In the genomic region with DNA sequence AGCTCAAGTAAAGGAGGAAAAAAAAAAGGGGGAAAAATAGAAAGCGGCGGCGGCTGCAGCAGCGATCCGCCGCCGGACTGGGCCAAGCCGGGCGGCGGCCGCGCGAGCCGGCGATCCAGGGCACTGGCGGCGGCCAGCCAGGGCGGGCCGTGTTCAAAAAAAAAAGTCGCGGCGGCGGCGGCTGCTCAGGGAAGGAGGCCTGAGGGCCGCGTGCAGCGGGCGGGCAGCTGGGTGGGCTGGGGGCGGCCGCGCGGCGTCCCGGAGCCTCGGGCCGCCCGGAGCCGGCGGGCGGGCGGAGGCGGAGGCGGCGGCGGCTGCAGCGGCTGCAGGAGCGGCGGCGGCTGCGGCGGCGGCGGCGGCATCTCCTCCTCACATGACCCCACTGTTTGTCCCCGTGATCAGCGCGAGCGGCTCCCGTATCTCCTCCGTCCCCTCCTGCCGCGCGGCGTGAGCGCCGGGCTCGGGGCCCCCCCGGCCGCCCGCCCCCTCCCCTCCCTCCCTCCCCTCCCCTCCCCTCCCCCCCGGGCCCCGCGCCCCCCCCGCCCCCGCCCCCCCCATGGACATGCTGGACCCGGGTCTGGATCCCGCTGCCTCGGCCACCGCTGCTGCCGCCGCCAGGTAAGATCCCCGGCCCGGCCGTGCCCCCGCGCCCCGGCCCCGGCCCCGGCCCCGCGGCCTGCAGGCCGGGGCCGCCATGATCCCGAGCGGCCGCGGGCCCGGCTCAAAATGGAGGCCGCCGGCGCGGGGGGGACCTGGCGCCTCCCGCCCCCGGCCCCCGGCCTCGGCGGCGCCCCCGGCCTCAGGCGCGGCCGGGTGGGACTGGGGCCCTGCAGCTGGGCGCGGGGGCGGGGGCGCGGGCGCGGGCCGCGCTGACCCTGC, we compare ENCODE assay signal across 8 cellular contexts. TPM values are rescaled to one million over a fixed set of nuclear protein-coding genes. Genes with fewer than 3 reads are reported as not detected.
A peak's percentile ranks its signal among the peaks of the same experiment; 100 is the strongest.
DNase-seq lines count a peak whose midpoint lies in the region; ATAC-seq and TF ChIP-seq lines count a peak whose summit lies in the region.

A gene with protein sequence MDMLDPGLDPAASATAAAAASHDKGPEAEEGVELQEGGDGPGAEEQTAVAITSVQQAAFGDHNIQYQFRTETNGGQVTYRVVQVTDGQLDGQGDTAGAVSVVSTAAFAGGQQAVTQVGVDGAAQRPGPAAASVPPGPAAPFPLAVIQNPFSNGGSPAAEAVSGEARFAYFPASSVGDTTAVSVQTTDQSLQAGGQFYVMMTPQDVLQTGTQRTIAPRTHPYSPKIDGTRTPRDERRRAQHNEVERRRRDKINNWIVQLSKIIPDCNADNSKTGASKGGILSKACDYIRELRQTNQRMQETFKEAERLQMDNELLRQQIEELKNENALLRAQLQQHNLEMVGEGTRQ (plus strand): TSS at position 417 of the 879 bp plus-strand sequence. CDS start 140 bp downstream, at position 557.

- peak within 1 kb of the TSS; percentile 86 for H3K9ac ChIP-seq in neural cell (ENCODE audit: low read length)

- peaks cover 33% of the 10 kb centered on the region for H3K36me3 ChIP-seq in RWPE2 (ENCODE audit: low read depth)
- no peaks in the 10 kb centered on the region for H3K36me3 ChIP-seq in neural cell (ENCODE audit: insufficient read depth, low read length)
- peaks cover 0 to 14% (median 5%) of the 10 kb centered on the region in 4 donors for H3K36me3 ChIP-seq in transverse colon

- H3K4me1 ChIP-seq in RWPE2 (ENCODE audit: insufficient read depth, poor library complexity, severe bottlenecking) (no peaks in the 10 kb centered on the region), foreskin keratinocyte (no peaks in the 10 kb centered on the region), transverse colon (peaks cover 0 to 36% (median 14%) of the 10 kb centered on the region in 4 donors)

- peaks cover 5% of the 10 kb centered on the region for H3K27me3 Mint-ChIP-seq in IgD-negative memory B cell
- no peaks in the 10 kb centered on the region for H3K27me3 Mint-ChIP-seq in activated naive CD4-positive, alpha-beta T cell treated with anti-CD3 and anti-CD28 coated beads for 36 hours (ENCODE audit: low read depth)

- no peaks in the 10 kb centered on the region for H3K9me3 Mint-ChIP-seq in IgD-negative memory B cell
- no peaks in the 10 kb centered on the region for H3K9me3 Mint-ChIP-seq in activated naive CD4-positive, alpha-beta T cell treated with anti-CD3 and anti-CD28 coated beads for 36 hours

- H3K79me2 ChIP-seq in neural cell (replicated peaks; ENCODE audit: insufficient read depth, low read length): peaks cover 6% of the 10 kb centered on the region

- in situ Hi-C loops in transverse colon (cut with MboI; ENCODE audit: low pct_ligation_motif_present in 1 of 4, low pct_unique_long_range_greater_than_20kb in 1 of 4, low sequenced_read_pairs in 3 of 4): no loop called here

- H3K27ac ChIP-seq in RWPE2 (ENCODE audit: poor library complexity, severe bottlenecking): peak within 1 kb of the TSS; percentile 90
- H3K27ac ChIP-seq in foreskin keratinocyte: peak within 1 kb of the TSS; percentile 95
- peak within 1 kb of the TSS; percentile 81 for H3K27ac ChIP-seq in neural cell (ENCODE audit: low read length)
- peak within 1 kb of the TSS; percentile 95 to 99 (median 98) for H3K27ac ChIP-seq in transverse colon

- H3K36me3 Mint-ChIP-seq in IgD-negative memory B cell: peaks cover 2% of the 10 kb centered on the region
- peaks cover 22% of the 10 kb centered on the region for H3K36me3 Mint-ChIP-seq in activated naive CD4-positive, alpha-beta T cell treated with anti-CD3 and anti-CD28 coated beads for 36 hours (ENCODE audit: low read depth)

- intact Hi-C loops in activated naive CD4-positive, alpha-beta T cell treated with anti-CD3 and anti-CD28 coated beads for 36 hours (cut with micrococcal nuclease): loop anchor here (1.0 to 5.0 kb wide), 4 partner anchors 20 to 206 kb away; a partner anchor contains a TSS
- intact Hi-C loops in transverse colon (cut with DNase I; ENCODE audit: low total_unique reads): no loop called here

- H3K27ac Mint-ChIP-seq in IgD-negative memory B cell: peak within 1 kb of the TSS; percentile 78 to 98 (median 95)
- H3K27ac Mint-ChIP-seq in activated naive CD4-positive, alpha-beta T cell treated with anti-CD3 and anti-CD28 coated beads for 36 hours: peak within 1 kb of the TSS; percentile 94

- H3K4me1 Mint-ChIP-seq in IgD-negative memory B cell: peaks cover 25 to 36% (median 33%) of the 10 kb centered on the region in 3 donors
- H3K4me1 Mint-ChIP-seq in activated naive CD4-positive, alpha-beta T cell treated with anti-CD3 and anti-CD28 coated beads for 36 hours (ENCODE audit: low read depth): peaks cover 28% of the 10 kb centered on the region

- TF ChIP-seq EP300 in neural cell (conservative IDR thresholded peaks at IDR 0.05; ENCODE audit: poor library complexity, severe bottlenecking) (no peak), transverse colon (IDR thresholded peaks at IDR 0.05; ENCODE audit: low read depth) (no peak)

- no peak for TF ChIP-seq CTCF in RWPE2 (IDR thresholded peaks at IDR 0.05; ENCODE audit: poor library complexity, severe bottlenecking)
- no peak for TF ChIP-seq CTCF in foreskin keratinocyte (conservative IDR thresholded peaks at IDR 0.05)
- no peak for TF ChIP-seq CTCF in neural cell (IDR thresholded peaks at IDR 0.05; ENCODE audit: poor library complexity, severe bottlenecking)
- TF ChIP-seq CTCF in transverse colon (IDR thresholded peaks at IDR 0.05): no peak

- ATAC-seq in GM21423 (IDR thresholded peaks at IDR 0.05; ENCODE audit: unreplicated experiment) (peak; percentile 25), RWPE2 (ENCODE audit: low read depth) (no peak; the same call in 2 of the 3 replicates), foreskin keratinocyte (peak; percentile 8)

- H3F3A ChIP-seq in neural cell (ENCODE audit: insufficient read depth, low read length, poor library complexity, severe bottlenecking): no peaks in the 10 kb centered on the region

- DNase-seq in COLO668 (lab: John Stamatoyannopoulos, UW; ENCODE audit: unreplicated experiment) (peak; percentile 81), RWPE2 (ENCODE audit: low spot score) (peak; percentile 84), foreskin keratinocyte (peak in 1 of 2 donors; percentile 4), transverse colon (peak; percentile 80)
- peak; percentile 74 for DNase-seq in activated naive CD4-positive, alpha-beta T cell treated with anti-CD3 and anti-CD28 coated beads for 36 hours

- CTCF ChIA-PET in activated naive CD4-positive, alpha-beta T cell treated with anti-CD3 and anti-CD28 coated beads for 36 hours (lab: Charles Lee): no interaction called here

- peak within 1 kb of the TSS; percentile 98 for H3K4me3 ChIP-seq in RWPE2 (ENCODE audit: severe bottlenecking)
- peak within 1 kb of the TSS; percentile 94 for H3K4me3 ChIP-seq in neural cell (ENCODE audit: low read length)
- peak within 1 kb of the TSS; percentile 58 to 85 (median 76) for H3K4me3 ChIP-seq in transverse colon

- H2AFZ ChIP-seq in neural cell (ENCODE audit: low read depth, low read length): peak within 1 kb of the TSS; percentile 65

- H3K27me3 ChIP-seq in RWPE2 (ENCODE audit: insufficient read depth, poor library complexity, severe bottlenecking): no peaks in the 10 kb centered on the region
- H3K27me3 ChIP-seq in foreskin keratinocyte: no peaks in the 10 kb centered on the region
- no peaks in the 10 kb centered on the region for H3K27me3 ChIP-seq in neural cell (ENCODE audit: insufficient read depth, low read depth, low read length)
- no peaks in the 10 kb centered on the region for H3K27me3 ChIP-seq in transverse colon

- TF ChIP-seq POLR2A in transverse colon (IDR thresholded peaks at IDR 0.05): no peak

- H3K9me3 ChIP-seq in RWPE2 (ENCODE audit: severe bottlenecking): no peaks in the 10 kb centered on the region
- no peaks in the 10 kb centered on the region for H3K9me3 ChIP-seq in neural cell (ENCODE audit: low read length)
- H3K9me3 ChIP-seq in transverse colon: no peaks in the 10 kb centered on the region

- no peak for TF ChIP-seq RAD21 in neural cell (conservative IDR thresholded peaks at IDR 0.05)

- 0% methylated on average over 51 of the region's 122 CpGs; no CpG with 5 or more reads in 1 of the 2 donors for WGBS in transverse colon (ENCODE audit: low coverage in 1 of 2), 2 donors

- H3K9me2 ChIP-seq in neural cell (ENCODE audit: insufficient read depth, low read length): no peaks in the 10 kb centered on the region

- peak within 1 kb of the TSS; percentile 94 for H3K4me2 ChIP-seq in neural cell (ENCODE audit: low read length)

- no peaks in the 10 kb centered on the region for H4K20me1 ChIP-seq in neural cell (ENCODE audit: insufficient read depth)

- H3K4me3 Mint-ChIP-seq in IgD-negative memory B cell: peak within 1 kb of the TSS; percentile 91 to 96 (median 96)
- peak within 1 kb of the TSS; percentile 91 for H3K4me3 Mint-ChIP-seq in activated naive CD4-positive, alpha-beta T cell treated with anti-CD3 and anti-CD28 coated beads for 36 hours

TF ChIP-seq in neural cell, 6 proteins besides CTCF, POLR2A, EP300 and RAD21:
- peak; percentile 24 for TF ChIP-seq MXI1 (conservative IDR thresholded peaks at IDR 0.05; ENCODE audit: poor library complexity, severe bottlenecking)
- peak; percentile 75 for TF ChIP-seq POLR2AphosphoS5 (IDR thresholded peaks at IDR 0.05)
- TF ChIP-seq EZH2 (IDR thresholded peaks at IDR 0.05; ENCODE audit: borderline replicate concordance, insufficient read depth, low read length, poor library complexity, severe bottlenecking): no peak
- no peak for TF ChIP-seq TAF1 (IDR thresholded peaks at IDR 0.05; ENCODE audit: low read depth)
- no peak for TF ChIP-seq SMC3 (conservative IDR thresholded peaks at IDR 0.05; ENCODE audit: poor library complexity)

RNA-seq across cellular contexts. Expression of the gene that starts here (rescaled TPM):
- 11.5 TPM for polyA plus RNA-seq in IgD-negative memory B cell
- 100 to 1,000 TPM; 136 to 144 TPM for total RNA-seq in activated naive CD4-positive, alpha-beta T cell treated with anti-CD3 and anti-CD28 coated beads for 36 hours
- total RNA-seq in foreskin keratinocyte: 54.5 and 59.6 TPM in 2 replicates
- 81.3 and 89.9 TPM in 2 replicates for polyA plus RNA-seq in foreskin keratinocyte
- polyA plus RNA-seq in neural cell: 104 and 107 TPM in 2 replicates
- 61.2 and 70.4 TPM in 2 replicates for polyA minus RNA-seq in neural cell
- total RNA-seq in transverse colon: 100 to 1,000 TPM in 3 of 4 donors, 10 to 100 TPM in 1; 95.9 to 207 (median 140) TPM
